Comparison of ENCODE assay signal across 1 cellular context in genomic region chr7:27130540-27131389, GRCh38.
A peak's percentile ranks its signal among the peaks of the same experiment; 100 is the strongest.
TF ChIP-seq lines count a peak whose summit lies in the region.

TSS of gene HOXA4 (minus strand) at chr7:27130757. CDS start at chr7:27130733, 24 bp downstream.

TF ChIP-seq in HEK293, 187 proteins besides CTCF, POLR2A, EP300 and RAD21 (continued from another document and continues in another):
- 0 out of 2 replicates have a peak, but pooled peaks have one; percentile 38 for TF ChIP-seq ZNF18 (tag by site-specific recombination; IDR thresholded peaks at IDR 0.05)
- TF ChIP-seq BCL6B (tag by site-specific recombination; IDR thresholded peaks at IDR 0.05): no peak
- TF ChIP-seq ZNF692 (tag by site-specific recombination; IDR thresholded peaks at IDR 0.05): peak; percentile 54
- no peak for TF ChIP-seq ZNF518A (tag by site-specific recombination; conservative IDR thresholded peaks at IDR 0.05; ENCODE audit: low read depth)
- 0 out of 2 replicates have a peak, but pooled peaks have one; percentile 32 for TF ChIP-seq WT1 (tag by site-specific recombination; IDR thresholded peaks at IDR 0.05)
- TF ChIP-seq HOXD13 (CRISPR knock-in tag; IDR thresholded peaks at IDR 0.05; ENCODE audit: borderline replicate concordance): no peak
- no peak for TF ChIP-seq ZNF658 (tag by site-specific recombination; IDR thresholded peaks at IDR 0.05)
- no peak for TF ChIP-seq ZNF404 (tag by site-specific recombination; IDR thresholded peaks at IDR 0.05)
- no peak for TF ChIP-seq ELK4 (IDR thresholded peaks at IDR 0.05; ENCODE audit: borderline replicate concordance, low read depth, low read length)
- no peak for TF ChIP-seq ZNF473 (tag by site-specific recombination; IDR thresholded peaks at IDR 0.05)
- TF ChIP-seq ZNF24 (tag by site-specific recombination; IDR thresholded peaks at IDR 0.05): no peak
- no peak for TF ChIP-seq ZNF701 (tag by site-specific recombination; IDR thresholded peaks at IDR 0.05)
- no peak for TF ChIP-seq ZNF776 (tag by site-specific recombination; IDR thresholded peaks at IDR 0.05; ENCODE audit: borderline replicate concordance)
- no peak for TF ChIP-seq ZNF571 (tag by site-specific recombination; IDR thresholded peaks at IDR 0.05)
- no peak for TF ChIP-seq ZSCAN23 (tag by site-specific recombination; IDR thresholded peaks at IDR 0.05)
- no peak for TF ChIP-seq ZNF529 (tag by site-specific recombination; IDR thresholded peaks at IDR 0.05; ENCODE audit: insufficient replicate concordance)
- TF ChIP-seq ZNF426 (tag by site-specific recombination; IDR thresholded peaks at IDR 0.05): no peak
- 0 out of 2 replicates have a peak, but pooled peaks have one; percentile 19 for TF ChIP-seq ZNF10 (tag by site-specific recombination; IDR thresholded peaks at IDR 0.05)
- peak; percentile 39; the same call in 1 of the 2 replicates for TF ChIP-seq TSHZ1 (tag by site-specific recombination; IDR thresholded peaks at IDR 0.05; ENCODE audit: borderline replicate concordance)
- TF ChIP-seq PRDM4 (tag by site-specific recombination; IDR thresholded peaks at IDR 0.05): peak; percentile 22; the same call in 1 of the 2 replicates
- no peak for TF ChIP-seq GFI1B (tag by site-specific recombination; IDR thresholded peaks at IDR 0.05)
- no peak for TF ChIP-seq KLF17 (tag by site-specific recombination; IDR thresholded peaks at IDR 0.05)
- no peak for TF ChIP-seq ZNF549 (tag by site-specific recombination; IDR thresholded peaks at IDR 0.05)
- TF ChIP-seq ZNF664 (tag by site-specific recombination; IDR thresholded peaks at IDR 0.05): no peak
- TF ChIP-seq MYNN (tag by site-specific recombination; IDR thresholded peaks at IDR 0.05; ENCODE audit: borderline replicate concordance): no peak
- no peak for TF ChIP-seq ZSCAN18 (tag by site-specific recombination; IDR thresholded peaks at IDR 0.05)
- no peak for TF ChIP-seq ZNF747 (tag by site-specific recombination; IDR thresholded peaks at IDR 0.05)
- TF ChIP-seq ZNF837 (tag by site-specific recombination; IDR thresholded peaks at IDR 0.05): no peak
- TF ChIP-seq ZNF514 (tag by site-specific recombination; IDR thresholded peaks at IDR 0.05): no peak
- TF ChIP-seq YY2 (tag by site-specific recombination; IDR thresholded peaks at IDR 0.05): no peak
- no peak for TF ChIP-seq MEIS1 (CRISPR knock-in tag; IDR thresholded peaks at IDR 0.05; ENCODE audit: borderline replicate concordance)
- no peak for TF ChIP-seq ZNF510 (tag by site-specific recombination; IDR thresholded peaks at IDR 0.05; ENCODE audit: insufficient replicate concordance)
- TF ChIP-seq ZNF221 (tag by site-specific recombination; IDR thresholded peaks at IDR 0.05; ENCODE audit: borderline replicate concordance): no peak
- TF ChIP-seq ZSCAN30 (tag by site-specific recombination; IDR thresholded peaks at IDR 0.05): peak; percentile 68
- peak; percentile 65; the same call in 1 of the 2 replicates for TF ChIP-seq ZBTB20 (tag by site-specific recombination; IDR thresholded peaks at IDR 0.05)
- no peak for TF ChIP-seq ZNF645 (tag by site-specific recombination; IDR thresholded peaks at IDR 0.05)
- TF ChIP-seq SALL2 (tag by site-specific recombination; IDR thresholded peaks at IDR 0.05; ENCODE audit: borderline replicate concordance): no peak
